13 cellular contexts compared by ENCODE assay signal in the genomic region with DNA sequence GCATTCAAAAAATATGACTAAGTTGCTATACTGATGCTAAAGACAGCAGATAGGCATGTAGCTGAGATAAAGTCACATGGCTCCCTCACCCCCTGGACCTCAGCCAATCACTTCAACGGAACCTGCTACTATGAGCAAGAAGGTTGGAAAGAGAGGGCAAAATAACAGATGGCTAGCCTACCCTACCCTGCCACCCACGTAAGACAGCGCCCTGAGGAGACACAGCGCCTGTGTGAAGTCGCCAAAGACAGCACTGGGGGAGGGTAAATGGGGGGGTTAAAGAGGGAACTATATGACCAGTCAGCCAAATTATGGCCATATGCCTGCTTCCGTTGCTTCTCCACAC.
DNase-seq lines count a peak whose midpoint lies in the region; TF ChIP-seq lines count a peak whose summit lies in the region.
"Had no signal": no experiment of that assay in that cellular context is flagged by ENCODE, and none has a peak within 500 bp of the region (broad histone marks: within the 10 kb centered on the region; RNA-seq: fewer than 3 reads in every experiment).

No MANE protein-coding gene starts in this region.

- no peaks in the 10 kb centered on the region for H3K36me3 Mint-ChIP-seq in type B pancreatic cell
- H3K36me3 Mint-ChIP-seq in activated naive CD4-positive, alpha-beta T cell treated with anti-CD3 and anti-CD28 coated beads for 36 hours (ENCODE audit: low read depth), result peaks cover 21% of the 10 kb centered on the region

- no peak overlapping the region for H3K4me3 Mint-ChIP-seq in type B pancreatic cell
- no peak overlapping the region for H3K4me3 Mint-ChIP-seq in activated naive CD4-positive, alpha-beta T cell treated with anti-CD3 and anti-CD28 coated beads for 36 hours
- H3K4me3 Mint-ChIP-seq: central memory CD8-positive, alpha-beta T cell; WTC11 had no signal

- DNase-seq in stimulated activated CD4-positive, alpha-beta T cell treated with anti-CD3 and anti-CD28 coated beads, Interleukin-1b, Interleukin-23, amount 100 ng/mL, for 48 hours, result peak; percentile 21
- no peak for DNase-seq in stimulated activated CD4-positive, alpha-beta T cell treated with anti-CD3 and anti-CD28 coated beads, Interleukin-4, amount 100 ng/mL, for 4 hours
- DNase-seq in NCI-H524 treated with DMSO at 0.1 percent for 48 hours (lab: John Stamatoyannopoulos, UW), result peak; percentile 99
- peak; percentile 88 for DNase-seq in epithelial cell of esophagus (ENCODE audit: low read depth)
- no peak for DNase-seq in type B pancreatic cell (ENCODE audit: extremely low spot score, unreplicated experiment)
- no peak for DNase-seq in activated naive CD4-positive, alpha-beta T cell treated with anti-CD3 and anti-CD28 coated beads for 36 hours
- DNase-seq in NK-92 (lab: John Stamatoyannopoulos, UW; ENCODE audit: unreplicated experiment), result no peak
- no peak for DNase-seq in anterior cingulate cortex (lab: John Stamatoyannopoulos, UW)
- DNase-seq: activated effector memory CD4-positive, alpha-beta T cell treated with Interleukin-2 at 50 U/mL for 16 hours; Kasumi-1 had no signal

- TF ChIP-seq CTCF in epithelial cell of esophagus (IDR thresholded peaks at IDR 0.05; ENCODE audit: insufficient read depth, low read depth, low read length, missing control alignments), result no peak
- no peak for TF ChIP-seq CTCF in type B pancreatic cell (conservative IDR thresholded peaks at IDR 0.05)

- no peak overlapping the region for H3K4me3 ChIP-seq in epithelial cell of esophagus (ENCODE audit: low read length)
- H3K4me3 ChIP-seq: BLaER1 treated with 17β-estradiol and CSF1 and Interleukin-3, amounts not matched to agents 10 nM and 100 nM had no signal

- intact Hi-C loops in activated naive CD4-positive, alpha-beta T cell treated with anti-CD3 and anti-CD28 coated beads for 36 hours (cut with micrococcal nuclease), result loop anchor here (5.0 kb wide), 1 partner anchor 57 kb away; no protein-coding TSS in a partner anchor

- CTCF ChIA-PET in activated naive CD4-positive, alpha-beta T cell treated with anti-CD3 and anti-CD28 coated beads for 36 hours (lab: Charles Lee), result no interaction called here

- H3K27ac Mint-ChIP-seq in type B pancreatic cell, result peak overlapping the region; percentile 87
- no peak overlapping the region for H3K27ac Mint-ChIP-seq in activated naive CD4-positive, alpha-beta T cell treated with anti-CD3 and anti-CD28 coated beads for 36 hours
- H3K27ac Mint-ChIP-seq: WTC11 had no signal

- no peaks in the 10 kb centered on the region for H3K9me3 Mint-ChIP-seq in type B pancreatic cell
- no peaks in the 10 kb centered on the region for H3K9me3 Mint-ChIP-seq in activated naive CD4-positive, alpha-beta T cell treated with anti-CD3 and anti-CD28 coated beads for 36 hours
- H3K9me3 Mint-ChIP-seq: central memory CD8-positive, alpha-beta T cell; WTC11 had no signal

- H3K4me1 Mint-ChIP-seq in type B pancreatic cell (ENCODE audit: unreplicated experiment), result peaks cover 10% of the 10 kb centered on the region
- H3K4me1 Mint-ChIP-seq in activated naive CD4-positive, alpha-beta T cell treated with anti-CD3 and anti-CD28 coated beads for 36 hours (ENCODE audit: low read depth), result peaks cover 24% of the 10 kb centered on the region
- H3K4me1 Mint-ChIP-seq: WTC11 had no signal

- H3K27me3 Mint-ChIP-seq in type B pancreatic cell, result no peaks in the 10 kb centered on the region
- no peaks in the 10 kb centered on the region for H3K27me3 Mint-ChIP-seq in activated naive CD4-positive, alpha-beta T cell treated with anti-CD3 and anti-CD28 coated beads for 36 hours (ENCODE audit: low read depth)
- H3K27me3 Mint-ChIP-seq: central memory CD8-positive, alpha-beta T cell had no signal

Comparison
In these comparisons a context has a peak if more than half of its experiments do, and no peak if none do; other contexts are left out.
1. DNase-seq: peak in stimulated activated CD4-positive, alpha-beta T cell treated with anti-CD3 and anti-CD28 coated beads, Interleukin-1b, Interleukin-23, amount 100 ng/mL, for 48 hours (single experiment), NCI-H524 treated with DMSO at 0.1 percent for 48 hours (single experiment) and epithelial cell of esophagus (single experiment); none in stimulated activated CD4-positive, alpha-beta T cell treated with anti-CD3 and anti-CD28 coated beads, Interleukin-4, amount 100 ng/mL, for 4 hours (0 of 2), type B pancreatic cell (single experiment), activated naive CD4-positive, alpha-beta T cell treated with anti-CD3 and anti-CD28 coated beads for 36 hours (single experiment), NK-92 (single experiment) and anterior cingulate cortex (0 of 58).